In genomic region chr17:73989671-73990070, GRCh38 we compare ENCODE assay signal across 25 cellular contexts.
"Had no signal": no experiment of that assay in that cellular context is flagged by ENCODE, and none has a peak within 500 bp of the region (broad histone marks: within the 10 kb centered on the region; RNA-seq: fewer than 3 reads in every experiment).

No MANE protein-coding gene starts in this region.

- H3K27ac ChIP-seq: colonic mucosa, epithelial cell of prostate, esophagus squamous epithelium, gastrocnemius medialis, heart right ventricle, left lung had no signal

- H3K4me3 ChIP-seq: colonic mucosa, esophagus squamous epithelium, gastrocnemius medialis, heart right ventricle, left lung, lung had no signal

- H3K36me3 ChIP-seq: colonic mucosa, esophagus squamous epithelium, gastrocnemius medialis, heart right ventricle, left lung had no signal

- H3K27me3 Mint-ChIP-seq: dendritic cell treated with granulocyte-macrophage colony-stimulating factor and Interleukin-4, amounts not matched to agents 40 ng/mL and 50 ng/mL, for 4 days had no signal

- DNase-seq: colonic mucosa; cortex of kidney; effector CD8-positive, alpha-beta T cell; effector memory CD8-positive, alpha-beta T cell; endodermal cell; erythroblast; esophagus squamous epithelium; foreskin fibroblast; foreskin melanocyte; gastrocnemius medialis; glutamatergic neuron; head of caudate nucleus; heart right ventricle; hippocampal formation; left cardiac atrium; left lung; left ventricle myocardium superior; mammary epithelial cell; mesendoderm; midbrain had no signal

- H3K9me3 ChIP-seq: colonic mucosa, esophagus squamous epithelium, gastrocnemius medialis, heart right ventricle, left lung had no signal

- H3K36me3 Mint-ChIP-seq: memory B cell had no signal

- H3K4me3 Mint-ChIP-seq: dendritic cell treated with granulocyte-macrophage colony-stimulating factor and Interleukin-4, amounts not matched to agents 40 ng/mL and 50 ng/mL, for 4 days; effector memory CD8-positive, alpha-beta T cell; endodermal cell; memory B cell had no signal

- H3K27me3 ChIP-seq: colonic mucosa had no signal

- H3K9me3 Mint-ChIP-seq: dendritic cell treated with granulocyte-macrophage colony-stimulating factor and Interleukin-4, amounts not matched to agents 40 ng/mL and 50 ng/mL, for 4 days; effector memory CD8-positive, alpha-beta T cell; endodermal cell; memory B cell had no signal

- H3K27ac Mint-ChIP-seq: dendritic cell treated with granulocyte-macrophage colony-stimulating factor and Interleukin-4, amounts not matched to agents 40 ng/mL and 50 ng/mL, for 4 days; effector memory CD8-positive, alpha-beta T cell; endodermal cell; memory B cell had no signal

- ATAC-seq: effector memory CD8-positive, alpha-beta T cell; esophagus mucosa; gastrocnemius medialis; heart right ventricle; left cardiac atrium; left lung; left ventricle myocardium superior had no signal

- H3K4me1 ChIP-seq: colonic mucosa, gastrocnemius medialis, heart right ventricle, left lung had no signal
